ENCODE assay signal across 20 cellular contexts in genomic region chr12:12447837-12448236, GRCh38.
DNase-seq lines count a peak whose midpoint lies in the region; ATAC-seq, FAIRE-seq and TF ChIP-seq lines count a peak whose summit lies in the region.
"Had no signal": no experiment of that assay in that cellular context is flagged by ENCODE, and none has a peak within 500 bp of the region (broad histone marks: within the 10 kb centered on the region; RNA-seq: fewer than 3 reads in every experiment).

No MANE protein-coding gene starts in this region.

- no peaks in the 10 kb centered on the region for H3K9me3 Mint-ChIP-seq in activated T-helper 17 cell treated with anti-CD3 and anti-CD28 coated beads, Interleukin-2, amount 50 U/mL, for 72 hours
- no peaks in the 10 kb centered on the region for H3K9me3 Mint-ChIP-seq in activated naive CD4-positive, alpha-beta T cell treated with anti-CD3 and anti-CD28 coated beads, Interleukin-2, amount 10 ng/mL, durations not matched to agents 7 days and 5 days
- H3K9me3 Mint-ChIP-seq: CD4-positive, alpha-beta T cell; GM23338; HFFc6 had no signal

- dilution Hi-C loops in IMR-90 (cut with HindIII; ENCODE audit: low sequenced_read_pairs, unreplicated experiment): no loop called here

- H2AFZ ChIP-seq in IMR-90 (replicated peaks; ENCODE audit: low read length, poor library complexity): no peak overlapping the region
- H2AFZ ChIP-seq: GM23338 had no signal

- 94% methylated on average over 10 of the region's 10 CpGs for WGBS in A549 (ENCODE audit: missing lambda C conversion rate)
- WGBS in IMR-90 (ENCODE audit: extremely low coverage in 2 of 2, insufficient read length in 1 of 2), 2 experiments: no CpG with 5 or more reads among the region's 10 CpGs

- FAIRE-seq in A549 (lab: Jason Lieb, UNC): no peak
- FAIRE-seq: GM12892, GM18507, H54 had no signal

- no peak for TF ChIP-seq CTCF in A549 (IDR thresholded peaks at IDR 0.05)
- no peak for TF ChIP-seq CTCF in IMR-90 (conservative IDR thresholded peaks at IDR 0.05; ENCODE audit: low read depth, low read length)
- no peak for TF ChIP-seq CTCF in thoracic aorta (IDR thresholded peaks at IDR 0.05)

- no peak for ATAC-seq in A549
- ATAC-seq in IMR-90 (ENCODE audit: low read depth): no peak
- no peak for ATAC-seq in activated T-helper 17 cell treated with anti-CD3 and anti-CD28 coated beads, Interleukin-2, amount 50 U/mL, for 72 hours (replicated peaks)
- ATAC-seq in thoracic aorta (ENCODE audit: insufficient number of reproducible peaks, low FRiP score, low read depth): no peak
- ATAC-seq: HCT116 had no signal

- H2BK120ac ChIP-seq in IMR-90 (ENCODE audit: low read depth, low read length): no peak overlapping the region

- intact Hi-C loops in IMR-90 (cut with micrococcal nuclease): no loop called here

- no TSS peak for BruUV-seq in IMR-90 (replicated peaks; lab: Mats Ljungman, UMichigan)

- H3K23ac ChIP-seq in IMR-90 (ENCODE audit: low read depth, low read length): no peak overlapping the region

- no peak for TF ChIP-seq POLR2A in A549 (IDR thresholded peaks at IDR 0.05; ENCODE audit: low read length)
- no peak for TF ChIP-seq POLR2A in IMR-90 (IDR thresholded peaks at IDR 0.05; ENCODE audit: low read depth, low read length)

- H3K27ac Mint-ChIP-seq in activated T-helper 17 cell treated with anti-CD3 and anti-CD28 coated beads, Interleukin-2, amount 50 U/mL, for 72 hours: no peak overlapping the region
- H3K27ac Mint-ChIP-seq in activated naive CD4-positive, alpha-beta T cell treated with anti-CD3 and anti-CD28 coated beads, Interleukin-2, amount 10 ng/mL, durations not matched to agents 7 days and 5 days: no peak overlapping the region
- H3K27ac Mint-ChIP-seq: GM23338, HFFc6 had no signal

- no peaks in the 10 kb centered on the region for H4K20me1 ChIP-seq in IMR-90 (ENCODE audit: insufficient read depth, low read length)

- no peak overlapping the region for H3K56ac ChIP-seq in IMR-90 (ENCODE audit: extremely low read depth, insufficient read depth, low read length)

- H3K4me1 Mint-ChIP-seq in activated T-helper 17 cell treated with anti-CD3 and anti-CD28 coated beads, Interleukin-2, amount 50 U/mL, for 72 hours: peaks cover 28% of the 10 kb centered on the region
- peaks cover 17% of the 10 kb centered on the region for H3K4me1 Mint-ChIP-seq in activated naive CD4-positive, alpha-beta T cell treated with anti-CD3 and anti-CD28 coated beads, Interleukin-2, amount 10 ng/mL, durations not matched to agents 7 days and 5 days

- peaks cover 2% of the 10 kb centered on the region; the same call in 1 of the 2 replicates for H3K9me1 ChIP-seq in IMR-90 (ENCODE audit: insufficient read depth, low read length)

- no peaks in the 10 kb centered on the region for H3K9me3 ChIP-seq in A549
- no peaks in the 10 kb centered on the region for H3K9me3 ChIP-seq in IMR-90 (ENCODE audit: control insufficient read depth, insufficient read depth, low read length)
- no peaks in the 10 kb centered on the region for H3K9me3 ChIP-seq in thoracic aorta
- H3K9me3 ChIP-seq: BE2C had no signal

- DNase-seq in A549 (ENCODE audit: low read depth in 1 of 2, low spot score in 1 of 2) (no peak), IMR-90 (no peak), thoracic aorta (ENCODE audit: low spot score) (no peak), nucleus accumbens (lab: John Stamatoyannopoulos, UW) (no peak), 8988T (no peak)
- DNase-seq in activated naive CD4-positive, alpha-beta T cell treated with anti-CD3 and anti-CD28 coated beads, Interleukin-2, amount 10 ng/mL, durations not matched to agents 7 days and 5 days: no peak
- DNase-seq: ACHN; BE2C; CD4-positive, alpha-beta T cell; DMS153; DMS79; GDM1; HFFc6 had no signal

- in situ Hi-C loops in IMR-90 (cut with MboI; ENCODE audit: low sequenced_read_pairs): no loop called here

- H3K36me3 ChIP-seq in IMR-90 (ENCODE audit: control insufficient read depth, insufficient read depth, low read length): no peaks in the 10 kb centered on the region
- H3K36me3 ChIP-seq in thoracic aorta: no peaks in the 10 kb centered on the region
- H3K36me3 ChIP-seq: BE2C had no signal

- TF ChIP-seq RAD21 in A549 (conservative IDR thresholded peaks at IDR 0.05 in 1 of 2, IDR thresholded peaks at IDR 0.05 in 1 of 2): no peak
- no peak for TF ChIP-seq RAD21 in IMR-90 (IDR thresholded peaks at IDR 0.05; ENCODE audit: low read length)

- no peak overlapping the region for H2AK5ac ChIP-seq in IMR-90 (ENCODE audit: low read depth, low read length)

- H2BK20ac ChIP-seq in IMR-90 (ENCODE audit: low read depth, low read length): no peak overlapping the region

- H4K91ac ChIP-seq in IMR-90 (ENCODE audit: insufficient read depth, low read depth, low read length): no peak overlapping the region

- H2BK5ac ChIP-seq in IMR-90 (ENCODE audit: low read depth, low read length, poor library complexity, severe bottlenecking): no peak overlapping the region

- H2AK9ac ChIP-seq in IMR-90 (replicated peaks; ENCODE audit: low read depth, low read length, poor library complexity): no peak overlapping the region

- POLR2A ChIA-PET in A549 (lab: Yijun Ruan, JAX) (no interaction called here), IMR-90 (lab: Charles Lee; ENCODE audit: unreplicated experiment) (no interaction called here)

- H3K79me1 ChIP-seq in IMR-90 (ENCODE audit: low read depth in 1 of 2, low read length in 2 of 2): peaks cover 0 to 9% of the 10 kb centered on the region in 2 experiments; a peak in 1 of 4 replicates

- no peak overlapping the region for H3K9ac ChIP-seq in IMR-90 (ENCODE audit: low read depth, low read length)

- no peak overlapping the region for H3K18ac ChIP-seq in IMR-90 (ENCODE audit: low read depth, low read length)

- no peak overlapping the region for H4K5ac ChIP-seq in IMR-90 (ENCODE audit: low read depth, low read length)

- H3K4me3 ChIP-seq in A549: no peak overlapping the region
- H3K4me3 ChIP-seq in IMR-90 (ENCODE audit: insufficient read depth, low read depth, low read length): no peak overlapping the region
- H3K4me3 ChIP-seq in thoracic aorta: no peak overlapping the region
- H3K4me3 ChIP-seq: GM23338 had no signal

- H3K4me1 ChIP-seq in A549 (peaks cover 49% of the 10 kb centered on the region), IMR-90 (ENCODE audit: control insufficient read depth, insufficient read depth, low read length) (peaks cover 11% of the 10 kb centered on the region), thoracic aorta (ENCODE audit: control insufficient read depth in 1 of 2, low read depth in 2 of 2) (peaks cover 15 to 51% of the 10 kb centered on the region in 2 donors)
- H3K4me1 ChIP-seq: BE2C had no signal

- TF ChIP-seq EP300 in A549 (IDR thresholded peaks at IDR 0.05): no peak

- no peak overlapping the region for H3K14ac ChIP-seq in IMR-90 (replicated peaks; ENCODE audit: low read depth, low read length)

- CTCF ChIA-PET in A549 (lab: Yijun Ruan, JAX) (interaction anchor here (1.2 to 1.3 kb wide), 2 partner anchors 9 to 50 kb away, joined by 3 to 4 read pairs; no protein-coding TSS in a partner anchor), IMR-90 (lab: Yijun Ruan, JAX) (interaction anchor here (1.0 kb wide), 2 partner anchors 8 to 10 kb away, joined by 3 to 4 read pairs; no protein-coding TSS in a partner anchor)
- CTCF ChIA-PET in activated naive CD4-positive, alpha-beta T cell treated with anti-CD3 and anti-CD28 coated beads, Interleukin-2, amount 10 ng/mL, durations not matched to agents 7 days and 5 days (lab: Charles Lee): no interaction called here

- H3K27me3 ChIP-seq in IMR-90 (ENCODE audit: control insufficient read depth, insufficient read depth, low read length) (no peaks in the 10 kb centered on the region), thoracic aorta (replicated peaks; ENCODE audit: insufficient read depth) (no peaks in the 10 kb centered on the region)
- H3K27me3 ChIP-seq: BE2C had no signal

- H3K27ac ChIP-seq in A549 (peak overlapping the region; percentile 80 to 83; a peak in 5 of 6 replicates), IMR-90 (ENCODE audit: insufficient read depth, low read length) (no peak overlapping the region), thoracic aorta (peak overlapping the region; percentile 42 to 59)
- H3K27ac ChIP-seq: C4-2B had no signal

- no peak overlapping the region for H3K4me2 ChIP-seq in A549
- H3K4me2 ChIP-seq in IMR-90 (ENCODE audit: low read depth, low read length): no peak overlapping the region
- H3K4me2 ChIP-seq: GM23338 had no signal

- H2BK15ac ChIP-seq in IMR-90 (ENCODE audit: low read depth, low read length): no peak overlapping the region

- H3K4me3 Mint-ChIP-seq in activated T-helper 17 cell treated with anti-CD3 and anti-CD28 coated beads, Interleukin-2, amount 50 U/mL, for 72 hours: peak overlapping the region; percentile 27
- H3K4me3 Mint-ChIP-seq in activated naive CD4-positive, alpha-beta T cell treated with anti-CD3 and anti-CD28 coated beads, Interleukin-2, amount 10 ng/mL, durations not matched to agents 7 days and 5 days: no peak overlapping the region
- H3K4me3 Mint-ChIP-seq: CD4-positive, alpha-beta T cell; GM23338; HFFc6 had no signal

- no peak overlapping the region for H3K4ac ChIP-seq in IMR-90 (ENCODE audit: low read depth, low read length)

- peaks cover 2% of the 10 kb centered on the region for H3K36me3 Mint-ChIP-seq in activated T-helper 17 cell treated with anti-CD3 and anti-CD28 coated beads, Interleukin-2, amount 50 U/mL, for 72 hours (ENCODE audit: low read depth)
- peaks cover 4% of the 10 kb centered on the region for H3K36me3 Mint-ChIP-seq in activated naive CD4-positive, alpha-beta T cell treated with anti-CD3 and anti-CD28 coated beads, Interleukin-2, amount 10 ng/mL, durations not matched to agents 7 days and 5 days

- H3K27me3 Mint-ChIP-seq in activated T-helper 17 cell treated with anti-CD3 and anti-CD28 coated beads, Interleukin-2, amount 50 U/mL, for 72 hours: no peaks in the 10 kb centered on the region
- no peaks in the 10 kb centered on the region for H3K27me3 Mint-ChIP-seq in activated naive CD4-positive, alpha-beta T cell treated with anti-CD3 and anti-CD28 coated beads, Interleukin-2, amount 10 ng/mL, durations not matched to agents 7 days and 5 days
- H3K27me3 Mint-ChIP-seq: CD4-positive, alpha-beta T cell had no signal

- H4K8ac ChIP-seq in IMR-90 (ENCODE audit: low read depth in 2 of 2, low read length in 2 of 2): no peak overlapping the region

TF ChIP-seq in IMR-90, 13 proteins besides CTCF, POLR2A, EP300 and RAD21:
- TF ChIP-seq MAFK (IDR thresholded peaks at IDR 0.05; ENCODE audit: low read depth, low read length): peak; percentile 38; the same call in 1 of the 2 replicates
- no peak for TF ChIP-seq USF2 (IDR thresholded peaks at IDR 0.05; ENCODE audit: low read depth, low read length)
TF ChIP-seq in IMR-90: peak in this region for 1.
